ENCODE assay signal across 12 cellular contexts in the genomic region with DNA sequence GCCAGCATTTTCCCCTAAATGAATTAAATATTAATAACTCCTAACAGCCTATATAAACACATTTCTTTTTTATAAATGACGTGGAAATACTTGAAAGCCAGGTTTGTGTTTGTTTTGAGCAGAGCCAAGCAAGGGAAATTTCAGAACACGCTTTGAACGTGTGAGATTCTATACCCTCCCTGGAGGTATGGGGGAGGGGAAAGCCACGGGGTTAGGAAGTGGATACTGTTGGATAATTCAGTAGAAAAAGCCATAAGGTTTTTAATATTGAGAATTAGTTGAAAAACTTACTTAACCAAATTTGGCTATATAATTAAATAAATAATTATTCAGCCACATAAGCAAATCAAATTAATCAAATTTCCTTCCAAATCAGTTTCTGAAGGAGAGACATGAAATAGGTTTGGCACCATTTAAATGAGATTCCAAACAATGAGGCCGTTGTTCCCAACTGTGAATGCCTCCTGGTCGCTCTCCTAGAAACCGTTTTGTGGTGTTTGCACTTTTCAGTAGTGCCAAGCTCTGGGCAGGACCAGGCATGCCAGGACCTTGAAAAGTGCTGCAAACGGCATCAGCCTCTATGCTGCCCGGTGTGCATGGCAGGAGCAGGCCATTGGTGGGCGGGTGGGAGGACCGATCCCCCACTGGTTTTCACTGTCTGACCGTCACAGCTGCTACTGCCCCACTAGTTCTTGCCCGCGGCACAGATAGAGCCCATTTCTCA.
DNase-seq lines count a peak whose midpoint lies in the region; ATAC-seq, FAIRE-seq and TF ChIP-seq lines count a peak whose summit lies in the region.
"Had no signal": no experiment of that assay in that cellular context is flagged by ENCODE, and none has a peak within 500 bp of the region (broad histone marks: within the 10 kb centered on the region; RNA-seq: fewer than 3 reads in every experiment).

No MANE protein-coding gene starts in this region.

- CTCF ChIA-PET in A673 (lab: Charles Lee), result no interaction called here

- POLR2A ChIA-PET in A673 (lab: Charles Lee; ENCODE audit: low non-redundant PET), result no interaction called here

- H3K27me3 ChIP-seq in A673 (replicated peaks; ENCODE audit: insufficient read depth, low read depth, low read length, poor library complexity), result no peaks in the 10 kb centered on the region
- H3K27me3 ChIP-seq: heart right ventricle had no signal

- DNase-seq in A673 (ENCODE audit: low spot score) (peak; percentile 3), NCI-H1417 treated with DMSO at 0.1 percent for 48 hours (lab: John Stamatoyannopoulos, UW) (peak; percentile 97), SHP77 treated with DMSO at 0.1 percent for 48 hours (lab: John Stamatoyannopoulos, UW) (peak; percentile 93), iPS-NIHi11 (ENCODE audit: low spot score) (peak; percentile 17), epidermal melanocyte (ENCODE audit: insufficient read length, low spot score) (no peak), HTR-8/SVneo (ENCODE audit: insufficient read length, low spot score) (no peak)
- DNase-seq: activated CD4-positive, alpha-beta T cell treated with anti-CD3 and anti-CD28 coated beads, Interleukin-2, amount 10 ng/mL, durations not matched to agents 7 days and 5 days; heart right ventricle had no signal

- ATAC-seq in GM21737 (IDR thresholded peaks at IDR 0.05; ENCODE audit: unreplicated experiment) (no peak), GM19324 (IDR thresholded peaks at IDR 0.05; ENCODE audit: low FRiP score, unreplicated experiment) (no peak)
- ATAC-seq: heart right ventricle had no signal

- TF ChIP-seq CTCF in A673 (conservative IDR thresholded peaks at IDR 0.05; ENCODE audit: low read depth, low read length), result no peak

- H3K27ac ChIP-seq in A673 (ENCODE audit: low read depth, low read length, poor library complexity, severe bottlenecking), result no peak overlapping the region
- H3K27ac ChIP-seq: heart right ventricle, HL-60, parathyroid adenoma had no signal

- no TSS peak for BruUV-seq in A673 (replicated peaks; lab: Mats Ljungman, UMichigan)

- no peak for FAIRE-seq in HTR-8/SVneo (lab: Jason Lieb, UNC)

- intact Hi-C loops in A673 (cut with micrococcal nuclease; ENCODE audit: unreplicated experiment), result no loop called here

- H3K36me3 ChIP-seq in A673 (ENCODE audit: insufficient read depth, low read length, poor library complexity, severe bottlenecking), result no peaks in the 10 kb centered on the region

- H3K4me1 ChIP-seq in A673 (ENCODE audit: insufficient read depth, low read length, poor library complexity, severe bottlenecking), result no peaks in the 10 kb centered on the region
- H3K4me1 ChIP-seq: heart right ventricle, parathyroid adenoma had no signal

- no peaks in the 10 kb centered on the region for H3K9me3 ChIP-seq in A673 (ENCODE audit: low read depth, low read length, poor library complexity, severe bottlenecking)
- H3K9me3 ChIP-seq: heart right ventricle had no signal

- H3K4me3 ChIP-seq in A673 (ENCODE audit: low read depth, low read length, poor library complexity, severe bottlenecking), result no peak overlapping the region
- H3K4me3 ChIP-seq: heart right ventricle had no signal

Comparison
In these comparisons a context has a peak if more than half of its experiments do, and no peak if none do; other contexts are left out.
1. DNase-seq: peak in A673 (single experiment), NCI-H1417 treated with DMSO at 0.1 percent for 48 hours (single experiment), SHP77 treated with DMSO at 0.1 percent for 48 hours (single experiment) and iPS-NIHi11 (single experiment); none in epidermal melanocyte (single experiment) and HTR-8/SVneo (single experiment).